ENCODE assay signal across 8 cellular contexts in genomic region chr10:119602241-119603095, GRCh38. TPM values are rescaled to one million over a fixed set of nuclear protein-coding genes. Genes with fewer than 3 reads are reported as not detected.
DNase-seq lines count a peak whose midpoint lies in the region; ATAC-seq and TF ChIP-seq lines count a peak whose summit lies in the region.

No MANE protein-coding gene starts in this region.

- POLR2A ChIA-PET in activated CD4-positive, alpha-beta memory T cell treated with anti-CD3 and anti-CD28 coated beads, Interleukin-2, amount 10 ng/mL, durations not matched to agents 7 days and 5 days (lab: Charles Lee): interaction anchor here (1.0 kb wide), 1 partner anchor 41 kb away, joined by 3 read pairs; no protein-coding TSS in a partner anchor

- ATAC-seq in GM19455 (IDR thresholded peaks at IDR 0.05; ENCODE audit: unreplicated experiment) (no peak), GM18907 (IDR thresholded peaks at IDR 0.05; ENCODE audit: unreplicated experiment) (no peak)

- H3K9me3 ChIP-seq in stomach: no peaks in the 10 kb centered on the region

- no peak for TF ChIP-seq POLR2A in stomach (IDR thresholded peaks at IDR 0.05)

- no peaks in the 10 kb centered on the region for H3K27me3 ChIP-seq in stomach

- no peaks in the 10 kb centered on the region for H3K9me3 Mint-ChIP-seq in activated CD4-positive, alpha-beta memory T cell treated with anti-CD3 and anti-CD28 coated beads, Interleukin-2, amount 10 ng/mL, durations not matched to agents 7 days and 5 days

- no peaks in the 10 kb centered on the region for H3K27me3 Mint-ChIP-seq in activated CD4-positive, alpha-beta memory T cell treated with anti-CD3 and anti-CD28 coated beads, Interleukin-2, amount 10 ng/mL, durations not matched to agents 7 days and 5 days

- CTCF ChIA-PET in activated CD4-positive, alpha-beta memory T cell treated with anti-CD3 and anti-CD28 coated beads, Interleukin-2, amount 10 ng/mL, durations not matched to agents 7 days and 5 days (lab: Charles Lee): interaction anchor here (0.6 to 2.9 kb wide), 15 partner anchors 9 to 403 kb away, joined by 3 to 21 read pairs (median 3); partner anchors contain the start of gene RGS10

- DNase-seq in ELF-1 (ENCODE audit: low read depth, low spot score): peak; percentile 73
- DNase-seq in HuH-7 (ENCODE audit: low spot score): peak; percentile 52
- DNase-seq in activated CD4-positive, alpha-beta memory T cell treated with anti-CD3 and anti-CD28 coated beads, Interleukin-2, amount 10 ng/mL, durations not matched to agents 7 days and 5 days: peak; percentile 56
- peak; percentile 34 for DNase-seq in iris pigment epithelial cell (ENCODE audit: low read depth)
- DNase-seq in stomach: no peak
- DNase-seq in DMS79 treated with DMSO at 0.1 percent for 48 hours (lab: John Stamatoyannopoulos, UW): no peak

- peaks cover 9% of the 10 kb centered on the region for H3K4me1 Mint-ChIP-seq in activated CD4-positive, alpha-beta memory T cell treated with anti-CD3 and anti-CD28 coated beads, Interleukin-2, amount 10 ng/mL, durations not matched to agents 7 days and 5 days

- TF ChIP-seq CTCF in stomach (IDR thresholded peaks at IDR 0.05): peak in 3 of 7 experiments; percentile 10 to 30 (median 13)

- no peak overlapping the region for H3K4me3 Mint-ChIP-seq in activated CD4-positive, alpha-beta memory T cell treated with anti-CD3 and anti-CD28 coated beads, Interleukin-2, amount 10 ng/mL, durations not matched to agents 7 days and 5 days

- H3K27ac Mint-ChIP-seq in activated CD4-positive, alpha-beta memory T cell treated with anti-CD3 and anti-CD28 coated beads, Interleukin-2, amount 10 ng/mL, durations not matched to agents 7 days and 5 days: no peak overlapping the region

- peaks cover 0 to 6% (median 4%) of the 10 kb centered on the region in 4 donors for H3K4me1 ChIP-seq in stomach

- no peak for TF ChIP-seq EP300 in stomach (IDR thresholded peaks at IDR 0.05)

- intact Hi-C loops in stomach (cut with DNase I; ENCODE audit: low total_unique reads): loop anchor here (10.0 kb wide), 1 partner anchor 252 kb away; no protein-coding TSS in a partner anchor

- WGBS in stomach, 5 donors: 61 to 72% (median 69%) methylated on average over 2 of the region's 2 CpGs

- no peak overlapping the region for H3K4me3 ChIP-seq in stomach

- H3K36me3 ChIP-seq in stomach: no peaks in the 10 kb centered on the region

- no peaks in the 10 kb centered on the region for H3K36me3 Mint-ChIP-seq in activated CD4-positive, alpha-beta memory T cell treated with anti-CD3 and anti-CD28 coated beads, Interleukin-2, amount 10 ng/mL, durations not matched to agents 7 days and 5 days (ENCODE audit: low read depth)

- no peak overlapping the region for H3K27ac ChIP-seq in stomach

RNA-seq across cellular contexts. Expression of gene TIAL1, which starts 5.7 kb away (rescaled TPM):
- total RNA-seq in activated CD4-positive, alpha-beta memory T cell treated with anti-CD3 and anti-CD28 coated beads, Interleukin-2, amount 10 ng/mL, durations not matched to agents 7 days and 5 days: 100 to 1,000 TPM; 168 to 170 TPM
- total RNA-seq in stomach: 100 to 1,000 TPM in 1 of 5 donors, 10 to 100 TPM in 4; 22.6 to 140 (median 49.6) TPM
- polyA plus RNA-seq in stomach: 10 to 100 TPM; 24.3 to 68.3 (median 29.0) TPM

RNA-seq across cellular contexts. Expression of gene BAG3, which starts 48.7 kb away (rescaled TPM):
- 10 to 100 TPM; 26.3 to 27.2 TPM for total RNA-seq in activated CD4-positive, alpha-beta memory T cell treated with anti-CD3 and anti-CD28 coated beads, Interleukin-2, amount 10 ng/mL, durations not matched to agents 7 days and 5 days
- 100 to 1,000 TPM in 1 of 5 donors, 10 to 100 TPM in 3, 1 to 10 TPM in 1; 8.4 to 113 (median 27.8) TPM for total RNA-seq in stomach
- polyA plus RNA-seq in stomach: 10 to 100 TPM; 18.9 to 37.8 (median 26.9) TPM

RNA-seq across cellular contexts. Expression of gene RGS10, which starts 59.9 kb away (rescaled TPM):
- total RNA-seq in activated CD4-positive, alpha-beta memory T cell treated with anti-CD3 and anti-CD28 coated beads, Interleukin-2, amount 10 ng/mL, durations not matched to agents 7 days and 5 days: 100 to 1,000 TPM; 137 to 140 TPM
- 100 to 1,000 TPM in 1 of 5 donors, 10 to 100 TPM in 3, not detected in 1; 12.3 to 177 (median 29.1) TPM for total RNA-seq in stomach
- 100 to 1,000 TPM in 1 of 3 donors, 10 to 100 TPM in 2; 47.7 to 128 (median 60.8) TPM for polyA plus RNA-seq in stomach

Comparison
In these comparisons a context has a peak if more than half of its experiments do, and no peak if none do; other contexts are left out.
1. DNase-seq: peak in ELF-1 (single experiment), HuH-7 (single experiment), activated CD4-positive, alpha-beta memory T cell treated with anti-CD3 and anti-CD28 coated beads, Interleukin-2, amount 10 ng/mL, durations not matched to agents 7 days and 5 days (single experiment) and iris pigment epithelial cell (single experiment); none in stomach (single experiment) and DMS79 treated with DMSO at 0.1 percent for 48 hours (single experiment).